8 cellular contexts compared by ENCODE assay signal in the genomic region with DNA sequence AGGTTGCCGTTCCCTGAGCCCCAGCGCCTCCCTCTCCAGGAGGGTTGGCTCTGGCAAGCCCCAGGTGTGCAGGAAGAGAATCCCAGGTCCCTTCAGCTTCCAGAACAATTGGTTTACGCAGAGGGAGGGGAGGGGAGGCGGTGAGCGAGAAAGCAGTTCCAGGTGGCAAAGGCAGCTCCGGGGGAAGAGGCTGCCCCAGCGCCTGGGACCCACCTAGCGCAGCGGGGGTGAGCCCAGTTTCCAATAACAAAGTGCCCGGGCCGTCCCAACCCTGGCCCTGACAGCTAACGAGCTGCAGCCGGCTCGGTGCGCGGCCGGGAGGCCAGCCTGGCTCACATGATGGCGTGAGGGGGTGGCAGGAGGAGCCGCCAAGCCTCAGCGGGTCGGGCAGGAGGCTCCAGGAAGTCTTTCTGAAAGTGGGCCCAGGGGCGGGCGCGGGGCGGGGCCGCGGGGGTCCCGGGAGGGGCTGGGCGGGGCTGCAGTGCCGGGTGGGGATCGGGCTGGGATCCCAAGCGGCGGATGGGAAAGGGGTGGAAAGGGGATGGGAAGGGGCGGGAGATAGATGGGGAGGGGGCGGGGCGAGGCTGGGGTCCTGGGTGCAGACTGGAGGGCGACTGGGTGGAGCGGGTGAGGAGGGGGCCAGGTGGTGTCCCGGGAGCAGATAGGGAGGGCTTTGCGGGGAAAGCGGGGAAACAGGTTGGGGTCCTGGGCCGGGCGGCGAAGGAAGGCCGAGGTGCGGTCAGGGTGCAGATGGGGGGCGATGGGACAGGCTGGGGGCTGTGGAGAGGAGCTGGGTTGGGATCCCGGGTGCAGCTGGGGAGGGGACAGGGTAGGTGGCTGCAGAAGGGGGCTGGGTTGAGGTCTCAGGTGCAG. TPM values are rescaled to one million over a fixed set of nuclear protein-coding genes. Genes with fewer than 3 reads are reported as not detected.
DNase-seq lines count a peak whose midpoint lies in the region; ATAC-seq, FAIRE-seq and TF ChIP-seq lines count a peak whose summit lies in the region.

No MANE protein-coding gene starts in this region.

- TF ChIP-seq RAD21 in GM12878 (IDR thresholded peaks at IDR 0.05; ENCODE audit: insufficient read depth, low read depth, low read length), result no peak

- H4K20me1 ChIP-seq in GM12878 (ENCODE audit: control insufficient read depth, insufficient read depth), result 0 out of 2 replicates have a peak, but pooled peaks cover 4% of the 10 kb centered on the region

- peaks cover 0 to 4% of the 10 kb centered on the region in 2 experiments; a peak in 3 of 4 replicates for H3K27me3 ChIP-seq in GM12878 (replicated peaks in 1 of 2; ENCODE audit: control insufficient read depth in 2 of 2, insufficient read depth in 2 of 2, low read length in 1 of 2)
- peaks cover 26% of the 10 kb centered on the region for H3K27me3 ChIP-seq in iPS-18a (ENCODE audit: control insufficient read depth, insufficient read depth, low read length)

- H3K9ac ChIP-seq in GM12878 (ENCODE audit: control insufficient read depth, insufficient read depth, low read length), result no peak overlapping the region
- H3K9ac ChIP-seq in iPS-18a (ENCODE audit: low read length), result peak overlapping the region; percentile 16

- no peaks in the 10 kb centered on the region for H3K36me3 ChIP-seq in GM12878 (ENCODE audit: control insufficient read depth in 2 of 2, insufficient read depth in 2 of 2, low read length in 1 of 2)
- H3K36me3 ChIP-seq in iPS-18a (ENCODE audit: control insufficient read depth, low read depth, low read length), result no peaks in the 10 kb centered on the region

- H3K9me3 ChIP-seq in GM12878 (replicated peaks; ENCODE audit: control insufficient read depth, insufficient read depth, low read length) (no peaks in the 10 kb centered on the region), iPS-18a (ENCODE audit: control insufficient read depth, low read depth, low read length) (no peaks in the 10 kb centered on the region)

- in situ Hi-C loops in GM12878 (cut with MboI), result no loop called here

- SMC1A ChIA-PET in GM12878 (lab: Charles Lee; ENCODE audit: uncharacterized antibody, unreplicated experiment), result interaction anchor here (5.5 kb wide), 1 partner anchor 22 kb away, joined by 21 read pairs; a partner anchor contains a TSS

- no peak for TF ChIP-seq POLR2A in GM12878 (IDR thresholded peaks at IDR 0.05; ENCODE audit: low read depth, low read length)

- TF ChIP-seq EP300 in GM12878 (IDR thresholded peaks at IDR 0.05; ENCODE audit: borderline replicate concordance in 1 of 2, control insufficient read depth in 1 of 2, low read depth in 2 of 2, low read length in 2 of 2), result no peak

- no peak for TF ChIP-seq CTCF in GM12878 (IDR thresholded peaks at IDR 0.05 in 2 of 3, conservative IDR thresholded peaks at IDR 0.05 in 1 of 3; ENCODE audit: control insufficient read depth in 2 of 3, extremely low read depth in 1 of 3, insufficient read depth in 1 of 3, low read depth in 3 of 3, low read length in 3 of 3)

- CTCF ChIA-PET in GM12878 (lab: Yijun Ruan, JAX), result interaction anchor here (0.8 to 1.0 kb wide), 2 partner anchors 24 to 280 kb away, joined by 3 to 4 read pairs; no protein-coding TSS in a partner anchor

- DNase-seq in COLO668 (lab: John Stamatoyannopoulos, UW; ENCODE audit: unreplicated experiment), result peak; percentile 72
- peak; percentile 74 for DNase-seq in NCI-H2196 (lab: John Stamatoyannopoulos, UW; ENCODE audit: unreplicated experiment)
- DNase-seq in GM12878 (ENCODE audit: low read depth, low spot score), result no peak
- peak; percentile 63 for DNase-seq in retina
- no peak for DNase-seq in NCI-H1105 (lab: John Stamatoyannopoulos, UW)
- DNase-seq in mesenteric fat pad (ENCODE audit: low spot score), result no peak

- no peaks in the 10 kb centered on the region for H3K79me2 ChIP-seq in GM12878 (ENCODE audit: control insufficient read depth, insufficient read depth, low read length)

- H3K4me2 ChIP-seq in GM12878 (ENCODE audit: control insufficient read depth, insufficient read depth), result no peak overlapping the region

- intact Hi-C loops in GM12878 (cut with micrococcal nuclease; ENCODE audit: unreplicated experiment), result no loop called here

- BruUV-seq in GM12878 (replicated peaks; lab: Mats Ljungman, UMichigan), result no TSS peak

- RAD21 ChIA-PET in GM12878 (lab: Charles Lee; ENCODE audit: unreplicated experiment), result interaction anchor here (0.8 to 2.4 kb wide), 4 partner anchors 16 to 323 kb away, joined by 3 to 17 read pairs (median 4); a partner anchor contains a TSS

- H3K27ac ChIP-seq in GM12878 (ENCODE audit: control insufficient read depth, insufficient read depth) (no peak overlapping the region), iPS-18a (ENCODE audit: low read length) (no peak overlapping the region)

- H3K4me1 ChIP-seq in GM12878 (ENCODE audit: control insufficient read depth, insufficient read depth, low read length) (no peaks in the 10 kb centered on the region), iPS-18a (ENCODE audit: control insufficient read depth, low read depth, low read length) (peaks cover 15% of the 10 kb centered on the region)

- POLR2A ChIA-PET in GM12878 (lab: Charles Lee), result interaction anchor here (1.1 to 1.3 kb wide), 2 partner anchors 20 to 23 kb away, joined by 3 read pairs; a partner anchor contains a TSS

- H2AFZ ChIP-seq in GM12878 (ENCODE audit: control insufficient read depth, low read depth, low read length), result no peak overlapping the region

- no peak for FAIRE-seq in GM12878 (lab: Jason Lieb, UNC)

- H3K4me3 ChIP-seq in GM12878, result no peak overlapping the region
- peak overlapping the region; percentile 58 for H3K4me3 ChIP-seq in iPS-18a (ENCODE audit: low read length)

- 16% methylated on average over 24 of the region's 48 CpGs for WGBS in GM12878 (ENCODE audit: insufficient coverage, insufficient replicate concordance, low lambda C conversion rate, missing lambda C conversion rate)

- ATAC-seq in GM12878, result peak; percentile 66
- no peak for ATAC-seq in HG03095 (IDR thresholded peaks at IDR 0.05; ENCODE audit: unreplicated experiment)

TF ChIP-seq in GM12878, 131 proteins besides CTCF, POLR2A, EP300 and RAD21:
- no peak for TF ChIP-seq JUND (IDR thresholded peaks at IDR 0.05; ENCODE audit: low read depth, low read length)
- peak in 1 of 2 experiments; percentile 36; a peak in 1 of 4 replicates for TF ChIP-seq BHLHE40 (IDR thresholded peaks at IDR 0.05; ENCODE audit: borderline replicate concordance in 1 of 2, low read depth in 2 of 2, low read length in 1 of 2)

RNA-seq across cellular contexts. Expression of a gene that starts 22.8 kb away (rescaled TPM):
- 7.0 and 7.3 TPM in 2 replicates for total RNA-seq in GM12878 (2013; cell fraction: nucleolus; rRNA removed)
- total RNA-seq in GM12878 (2014; rRNA removed) (0.65 and 1.3 TPM in 2 replicates), GM12878 (2014; rRNA removed; fragmentation: Illumina TruSeq; extraction: Trizol) (0.55 and 0.76 TPM in 2 replicates), GM12878 (2021) (1.4 and 1.8 TPM in 2 replicates), mesenteric fat pad (495 TPM)
- polyA plus RNA-seq in GM12878 (2011; ENCODE audit: low read depth), result 1.1 TPM
- polyA plus RNA-seq in GM12878 (2011; rRNA removed) (21.0 and 29.7 TPM in 2 replicates), GM12878 (2014; fragmentation: Illumina TruSeq; extraction: Trizol) (0.27 and 0.73 TPM in 2 replicates), GM12878 (2014; fragmentation: Nextera tagmentation; extraction: Ambion mirVana) (under 1 TPM; 0.23 to 0.33 TPM), GM12878 (2014; rRNA removed) (1.3 and 1.5 TPM in 2 replicates), GM12878 (2016; fragmentation: Nextera tagmentation; extraction: Ambion mirVana) (1 to 10 TPM; 1.0 to 1.8 TPM)
- polyA plus RNA-seq in GM12878 (2011; cell fraction: cytosol; rRNA removed), result 42.3 and 45.6 TPM in 2 replicates
- 27.2 and 29.8 TPM in 2 replicates for polyA plus RNA-seq in GM12878 (2011; cell fraction: nucleus; rRNA removed)
- 2.0 and 2.3 TPM in 2 replicates for polyA plus RNA-seq in GM12878 (2012)
- polyA minus RNA-seq in GM12878 (2011; rRNA and poly(A)+ RNA removed), result 63.9 and 76.6 TPM in 2 replicates
- polyA minus RNA-seq in GM12878 (2011; cell fraction: cytosol; rRNA and poly(A)+ RNA removed), result 26.7 and 26.8 TPM in 2 replicates
- 10.9 and 15.6 TPM in 2 replicates for polyA minus RNA-seq in GM12878 (2011; cell fraction: nucleus; rRNA and poly(A)+ RNA removed)

RNA-seq across cellular contexts. Expression of a gene that starts 48.7 kb away (rescaled TPM):
- not detected in 2 replicates for total RNA-seq in GM12878 (2013; cell fraction: nucleolus; rRNA removed)
- total RNA-seq in GM12878 (2014; rRNA removed) (not detected in 2 replicates), GM12878 (2014; rRNA removed; fragmentation: Illumina TruSeq; extraction: Trizol) (not detected in 2 replicates), GM12878 (2021) (not detected in 2 replicates), mesenteric fat pad (not detected)
- polyA plus RNA-seq in GM12878 (2011; ENCODE audit: low read depth), result not detected
- polyA plus RNA-seq in GM12878 (2011; rRNA removed) (not detected in 2 replicates), GM12878 (2014; fragmentation: Illumina TruSeq; extraction: Trizol) (not detected in 2 replicates), GM12878 (2014; fragmentation: Nextera tagmentation; extraction: Ambion mirVana) (not detected), GM12878 (2014; rRNA removed) (not detected in 2 replicates), GM12878 (2016; fragmentation: Nextera tagmentation; extraction: Ambion mirVana) (not detected)
- polyA plus RNA-seq in GM12878 (2011; cell fraction: cytosol; rRNA removed), result not detected in 2 replicates
- polyA plus RNA-seq in GM12878 (2011; cell fraction: nucleus; rRNA removed), result 0.06 TPM in 1 of 2 replicates, not detected in the other
- not detected in 2 replicates for polyA plus RNA-seq in GM12878 (2012)
- not detected in 2 replicates for polyA minus RNA-seq in GM12878 (2011; rRNA and poly(A)+ RNA removed)
- polyA minus RNA-seq in GM12878 (2011; cell fraction: cytosol; rRNA and poly(A)+ RNA removed), result not detected in 2 replicates
- not detected in 2 replicates for polyA minus RNA-seq in GM12878 (2011; cell fraction: nucleus; rRNA and poly(A)+ RNA removed)

Comparison
In these comparisons a context has a peak if more than half of its experiments do, and no peak if none do; other contexts are left out.
1. DNase-seq: peak in COLO668 (single experiment), NCI-H2196 (single experiment) and retina (single experiment); none in GM12878 (single experiment), NCI-H1105 (single experiment) and mesenteric fat pad (single experiment).
2. RNA of a gene that starts 22.8 kb away (total RNA-seq): 495 TPM in mesenteric fat pad (single experiment); 0.55 to 7.3 TPM in GM12878; every median in the first group is over 10 times any median in the second.